8 cellular contexts compared by ENCODE assay signal in the genomic region with DNA sequence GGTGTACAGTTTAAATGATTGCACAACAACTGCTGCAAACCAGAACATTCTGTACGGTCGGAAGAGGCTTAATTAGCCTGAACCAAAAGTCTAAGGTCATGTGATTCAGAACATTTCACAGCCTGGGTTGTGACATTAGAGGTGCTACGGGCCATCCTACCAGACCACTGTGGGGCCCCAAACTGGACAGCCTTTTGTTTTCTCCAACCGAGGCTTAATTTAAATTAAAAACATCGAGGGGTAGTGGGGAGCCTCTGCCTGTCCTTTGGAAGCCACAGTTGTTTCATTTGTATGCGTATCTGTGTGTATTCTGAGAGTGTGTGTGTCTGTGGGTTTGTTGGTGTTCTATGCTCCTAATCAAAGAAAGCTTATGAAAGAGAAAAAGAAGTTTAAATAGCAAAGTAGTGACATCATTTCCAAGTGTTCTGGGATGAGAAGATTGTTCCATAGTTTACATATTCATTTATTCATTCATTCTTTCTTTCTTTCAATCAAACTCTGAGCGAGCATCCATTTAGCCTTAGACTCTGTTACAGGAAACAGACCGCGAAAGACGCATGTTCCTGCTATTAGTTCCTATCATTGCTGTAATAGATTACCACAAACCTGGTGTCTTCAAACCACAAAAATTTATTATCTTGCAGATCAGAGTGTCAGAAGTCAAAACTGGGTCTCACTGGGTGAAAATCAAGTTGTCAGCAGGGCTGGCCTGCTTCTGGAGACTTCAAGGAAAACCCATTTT.
A peak's percentile ranks its signal among the peaks of the same experiment; 100 is the strongest.
DNase-seq lines count a peak whose midpoint lies in the region; ATAC-seq and TF ChIP-seq lines count a peak whose summit lies in the region.

No MANE protein-coding gene starts in this region.

- no peak overlapping the region for H2AFZ ChIP-seq in SK-N-SH (ENCODE audit: low read depth)
- H2AFZ ChIP-seq in neural cell (ENCODE audit: low read depth, low read length): no peak overlapping the region

- POLR2A ChIA-PET in SK-N-SH (lab: Yijun Ruan, JAX): no interaction called here

- no peak for TF ChIP-seq CTCF in AG10803 (conservative IDR thresholded peaks at IDR 0.05; ENCODE audit: low read length)
- no peak for TF ChIP-seq CTCF in SK-N-SH (IDR thresholded peaks at IDR 0.05)
- TF ChIP-seq CTCF in neural cell (IDR thresholded peaks at IDR 0.05; ENCODE audit: poor library complexity, severe bottlenecking): no peak
- no peak for TF ChIP-seq CTCF in endodermal cell (conservative IDR thresholded peaks at IDR 0.05)
- no peak for TF ChIP-seq CTCF in progenitor cell of endocrine pancreas (IDR thresholded peaks at IDR 0.05; ENCODE audit: unreplicated experiment)

- H3K4me1 ChIP-seq in SK-N-SH (ENCODE audit: control insufficient read depth in 1 of 2, insufficient read depth in 2 of 2, low read depth in 1 of 2, low read length in 1 of 2) (peaks cover 0 to 4% of the 10 kb centered on the region in 2 experiments; a peak in 1 of 4 replicates), endodermal cell (ENCODE audit: control insufficient read depth, insufficient read depth, low read length) (no peaks in the 10 kb centered on the region)
- H3K4me1 ChIP-seq in effector memory CD4-positive, alpha-beta T cell (ENCODE audit: control insufficient read depth, insufficient read depth, low read length, poor library complexity, severe bottlenecking): peaks cover 32% of the 10 kb centered on the region

- H3K9me3 Mint-ChIP-seq in endodermal cell (no peaks in the 10 kb centered on the region), progenitor cell of endocrine pancreas (ENCODE audit: low read depth) (no peaks in the 10 kb centered on the region)

- no peaks in the 10 kb centered on the region for H3K9me3 ChIP-seq in SK-N-SH
- H3K9me3 ChIP-seq in effector memory CD4-positive, alpha-beta T cell (ENCODE audit: control insufficient read depth, low read length): no peaks in the 10 kb centered on the region
- H3K9me3 ChIP-seq in neural cell (ENCODE audit: low read length): no peaks in the 10 kb centered on the region
- no peaks in the 10 kb centered on the region for H3K9me3 ChIP-seq in endodermal cell (ENCODE audit: control insufficient read depth, low read length)

- H3K4me1 Mint-ChIP-seq in endodermal cell: peaks cover 16% of the 10 kb centered on the region
- peaks cover 7% of the 10 kb centered on the region for H3K4me1 Mint-ChIP-seq in progenitor cell of endocrine pancreas (ENCODE audit: low read depth)

- H3K27ac Mint-ChIP-seq in endodermal cell (no peak overlapping the region), progenitor cell of endocrine pancreas (no peak overlapping the region)

- H3K4me3 Mint-ChIP-seq in endodermal cell (no peak overlapping the region), progenitor cell of endocrine pancreas (ENCODE audit: low read depth) (no peak overlapping the region)

- H3K4me3 ChIP-seq in AG10803 (ENCODE audit: low read length) (no peak overlapping the region), SK-N-SH (ENCODE audit: low read depth in 2 of 2, low read length in 1 of 2) (no peak overlapping the region), neural cell (ENCODE audit: low read length) (no peak overlapping the region), endodermal cell (ENCODE audit: low read length) (no peak overlapping the region)
- H3K4me3 ChIP-seq in effector memory CD4-positive, alpha-beta T cell (ENCODE audit: insufficient read depth, low read depth, low read length, poor library complexity, severe bottlenecking): no peak overlapping the region

- 69% methylated on average over 10 of the region's 10 CpGs for WGBS in SK-N-SH (ENCODE audit: low lambda C conversion rate)
- WGBS in endodermal cell (ENCODE audit: insufficient coverage in 1 of 2, insufficient read length in 1 of 2), 2 experiments: 70 to 81% methylated on average over 10 of the region's 10 CpGs

- no peaks in the 10 kb centered on the region for H3K27me3 Mint-ChIP-seq in endodermal cell (ENCODE audit: insufficient read depth)
- peaks cover 8% of the 10 kb centered on the region for H3K27me3 Mint-ChIP-seq in progenitor cell of endocrine pancreas

- H4K20me1 ChIP-seq in SK-N-SH (ENCODE audit: insufficient read depth) (no peaks in the 10 kb centered on the region), neural cell (ENCODE audit: insufficient read depth) (no peaks in the 10 kb centered on the region)

- H3K9me2 ChIP-seq in SK-N-SH (no peaks in the 10 kb centered on the region), neural cell (ENCODE audit: insufficient read depth, low read length) (no peaks in the 10 kb centered on the region)

- TF ChIP-seq EP300 in SK-N-SH (IDR thresholded peaks at IDR 0.05; ENCODE audit: borderline replicate concordance in 1 of 2, low read depth in 1 of 2, low read length in 1 of 2) (no peak; a peak in 1 of 4 replicates), neural cell (conservative IDR thresholded peaks at IDR 0.05; ENCODE audit: poor library complexity, severe bottlenecking) (no peak)

- CTCF ChIA-PET in SK-N-SH (lab: Yijun Ruan, JAX): no interaction called here

- TF ChIP-seq RAD21 in SK-N-SH (IDR thresholded peaks at IDR 0.05; ENCODE audit: low read length): no peak
- no peak for TF ChIP-seq RAD21 in neural cell (conservative IDR thresholded peaks at IDR 0.05)

- H3K79me2 ChIP-seq in SK-N-SH (ENCODE audit: insufficient read depth) (no peaks in the 10 kb centered on the region), neural cell (replicated peaks; ENCODE audit: insufficient read depth, low read length) (no peaks in the 10 kb centered on the region)

- H3K4me2 ChIP-seq in SK-N-SH: no peak overlapping the region
- H3K4me2 ChIP-seq in neural cell (ENCODE audit: low read length): peak overlapping the region; percentile 0

- peak; percentile 37 for DNase-seq in AG10803 (ENCODE audit: low read depth)
- no peak for DNase-seq in SK-N-SH
- peak; percentile 20 to 51 (median 25) for DNase-seq in effector memory CD4-positive, alpha-beta T cell
- no peak for DNase-seq in endodermal cell
- no peak for DNase-seq in progenitor cell of endocrine pancreas (ENCODE audit: low spot score, unreplicated experiment)

- no peaks in the 10 kb centered on the region for H3F3A ChIP-seq in SK-N-SH (replicated peaks; ENCODE audit: insufficient read depth)
- peaks cover 6% of the 10 kb centered on the region for H3F3A ChIP-seq in neural cell (ENCODE audit: insufficient read depth, low read length, poor library complexity, severe bottlenecking)

- H3K27me3 ChIP-seq in SK-N-SH (ENCODE audit: insufficient read depth) (no peaks in the 10 kb centered on the region), neural cell (ENCODE audit: insufficient read depth, low read depth, low read length) (no peaks in the 10 kb centered on the region), endodermal cell (ENCODE audit: control insufficient read depth, insufficient read depth, low read length, poor library complexity, severe bottlenecking) (no peaks in the 10 kb centered on the region)
- no peaks in the 10 kb centered on the region for H3K27me3 ChIP-seq in effector memory CD4-positive, alpha-beta T cell (replicated peaks; ENCODE audit: control insufficient read depth, insufficient read depth, low read length, poor library complexity, severe bottlenecking)

- no peak overlapping the region for H3K9ac ChIP-seq in SK-N-SH
- no peak overlapping the region for H3K9ac ChIP-seq in neural cell (ENCODE audit: low read length)
- H3K9ac ChIP-seq in endodermal cell (ENCODE audit: extremely low read depth, low read length, poor library complexity, severe bottlenecking): no peak overlapping the region

- no peaks in the 10 kb centered on the region for H3K36me3 Mint-ChIP-seq in endodermal cell (ENCODE audit: low read depth)
- H3K36me3 Mint-ChIP-seq in progenitor cell of endocrine pancreas (ENCODE audit: insufficient read depth): no peaks in the 10 kb centered on the region

- H3K36me3 ChIP-seq in SK-N-SH (replicated peaks in 1 of 2; ENCODE audit: control insufficient read depth in 1 of 2, insufficient read depth in 2 of 2, low read length in 1 of 2): no peaks in the 10 kb centered on the region
- no peaks in the 10 kb centered on the region for H3K36me3 ChIP-seq in effector memory CD4-positive, alpha-beta T cell (ENCODE audit: control insufficient read depth, insufficient read depth, low read length)
- H3K36me3 ChIP-seq in neural cell (ENCODE audit: insufficient read depth, low read length): no peaks in the 10 kb centered on the region
- H3K36me3 ChIP-seq in endodermal cell (ENCODE audit: control insufficient read depth, insufficient read depth, low read length): no peaks in the 10 kb centered on the region

- ATAC-seq in GM21619 (IDR thresholded peaks at IDR 0.05; ENCODE audit: unreplicated experiment) (no peak), HG03196 (IDR thresholded peaks at IDR 0.05; ENCODE audit: unreplicated experiment) (no peak)

- H3K27ac ChIP-seq in SK-N-SH (ENCODE audit: low read depth in 2 of 2, low read length in 1 of 2) (no peak overlapping the region), neural cell (ENCODE audit: low read length) (no peak overlapping the region), endodermal cell (ENCODE audit: low read depth, low read length) (no peak overlapping the region)
- peak overlapping the region; percentile 59 for H3K27ac ChIP-seq in effector memory CD4-positive, alpha-beta T cell (ENCODE audit: insufficient read depth, low read length, poor library complexity, severe bottlenecking)

TF ChIP-seq in SK-N-SH, 30 proteins besides CTCF, POLR2A, EP300 and RAD21 (continues in another document):
- TF ChIP-seq FOXM1 (IDR thresholded peaks at IDR 0.05; ENCODE audit: low read depth) (no peak), RCOR1 (IDR thresholded peaks at IDR 0.05; ENCODE audit: low read length) (no peak), MEF2A (IDR thresholded peaks at IDR 0.05; ENCODE audit: borderline replicate concordance, low read depth) (no peak), MXI1 (IDR thresholded peaks at IDR 0.05; ENCODE audit: low read depth, low read length) (no peak), SIN3A (IDR thresholded peaks at IDR 0.05; ENCODE audit: borderline replicate concordance, low read depth, low read length) (no peak), SMC3 (IDR thresholded peaks at IDR 0.05; ENCODE audit: low read depth, low read length) (no peak)

TF ChIP-seq in neural cell, 6 proteins besides CTCF, POLR2A, EP300 and RAD21 (continues in another document):
- TF ChIP-seq EZH2 (IDR thresholded peaks at IDR 0.05; ENCODE audit: borderline replicate concordance, insufficient read depth, low read length, poor library complexity, severe bottlenecking) (no peak), POLR2AphosphoS5 (IDR thresholded peaks at IDR 0.05) (no peak), SMC3 (conservative IDR thresholded peaks at IDR 0.05; ENCODE audit: poor library complexity) (no peak), TAF1 (IDR thresholded peaks at IDR 0.05; ENCODE audit: low read depth) (no peak)

Comparison
In these comparisons a context has a peak if more than half of its experiments do, and no peak if none do; other contexts are left out.
1. DNase-seq: peak in AG10803 (single experiment) and effector memory CD4-positive, alpha-beta T cell (3 of 3); none in SK-N-SH (single experiment), endodermal cell (single experiment) and progenitor cell of endocrine pancreas (single experiment).